6 cellular contexts compared by ENCODE assay signal in the genomic region with DNA sequence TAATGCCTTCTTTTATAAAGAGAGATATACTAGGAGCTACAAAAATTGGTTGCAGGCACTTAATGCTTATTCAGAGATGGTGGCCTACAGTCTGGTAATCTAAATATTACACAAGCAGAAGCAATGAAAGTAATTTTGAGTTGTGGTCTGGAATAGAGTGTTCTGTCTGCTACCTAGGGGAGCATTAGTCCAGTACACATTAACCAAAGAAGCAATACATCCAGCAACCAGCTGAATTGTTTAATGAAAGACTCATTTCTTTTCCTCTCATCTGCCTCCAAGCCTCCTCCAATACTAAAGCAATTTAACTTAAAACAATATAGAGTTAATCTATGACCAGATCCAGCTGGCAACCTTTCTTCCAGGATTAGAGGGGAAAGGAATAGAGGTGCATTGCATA.
"Had no signal": no experiment of that assay in that cellular context is flagged by ENCODE, and none has a peak within 500 bp of the region (broad histone marks: within the 10 kb centered on the region; RNA-seq: fewer than 3 reads in every experiment).

No MANE protein-coding gene starts in this region.

- H3K4me3 Mint-ChIP-seq: IgD-negative memory B cell had no signal

- H3K4me1 Mint-ChIP-seq: IgD-negative memory B cell had no signal

- DNase-seq: IMR-90, KBM-7 had no signal

- H3K27ac Mint-ChIP-seq: IgD-negative memory B cell had no signal

- ATAC-seq: HepG2, K562 had no signal

- H3K27ac ChIP-seq: HL-60 had no signal

- H3K4me3 ChIP-seq: K562 had no signal

- H3K27me3 Mint-ChIP-seq: IgD-negative memory B cell had no signal
